ENCODE assay signal across 27 cellular contexts in genomic region chr12:90343966-90344365, GRCh38.
"Had no signal": no experiment of that assay in that cellular context is flagged by ENCODE, and none has a peak within 500 bp of the region (broad histone marks: within the 10 kb centered on the region; RNA-seq: fewer than 3 reads in every experiment).

No MANE protein-coding gene starts in this region.

- DNase-seq: activated CD4-positive, alpha-beta memory T cell treated with anti-CD3 and anti-CD28 coated beads, Interleukin-2, amount 10 ng/mL, durations not matched to agents 7 days and 5 days; activated CD4-positive, alpha-beta T cell treated with anti-CD3 and anti-CD28 coated beads, Interleukin-2, amount 50 U/mL, for 1 hour; activated CD4-positive, CD25-positive, alpha-beta regulatory T cell; activated gamma-delta T cell; activated naive CD4-positive, alpha-beta T cell treated with anti-CD3 and anti-CD28 coated beads for 36 hours; activated T-cell treated with anti-CD3 and anti-CD28 coated beads for 4 hours; activated T-cell treated with anti-CD3 and anti-CD28 coated beads, Interleukin-2, amount 50 U/mL, for 48 hours; MG63; MV-4-11; NCI-H1092 treated with DMSO at 0.1 percent for 48 hours; NCI-H1417 treated with DMSO at 0.1 percent for 48 hours; NCI-H1694 treated with DMSO at 0.1 percent for 48 hours; NCI-H2029 treated with DMSO at 0.1 percent for 48 hours; NCI-H345; NCI-H510A treated with DMSO at 0.1 percent for 48 hours; NCI-H69; NK-92 treated with Interleukin-12 subunit alpha and Interleukin-12 subunit beta, amount 100 ng/mL, for 24 hours; Peyer's patch; Right ventricle myocardium superior; SJCRH30; SK-N-SH; T-helper 1 cell had no signal

- H3K4me1 ChIP-seq: Peyer's patch, SJCRH30 had no signal

- H3K27ac ChIP-seq: KMS-11, Peyer's patch, RWPE1, SJCRH30, VCaP had no signal

- H3K9me3 ChIP-seq: MG63, Peyer's patch, SJCRH30, SK-N-SH had no signal

- H3K36me3 ChIP-seq: MG63, Peyer's patch, SJCRH30 had no signal

- H3K4me2 ChIP-seq: KMS-11, SK-N-SH had no signal

- H3K4me3 ChIP-seq: MG63, Peyer's patch, SJCRH30 had no signal

- ATAC-seq: activated T-helper 17 cell treated with anti-CD3 and anti-CD28 coated beads, Interleukin-2, amount 50 U/mL, for 72 hours had no signal

- FAIRE-seq: astrocyte had no signal

- H3K27me3 ChIP-seq: MG63, Peyer's patch, SJCRH30 had no signal
